8 cellular contexts compared by ENCODE assay signal in genomic region chr3:185418561-185418977, GRCh38. TPM values are rescaled to one million over a fixed set of nuclear protein-coding genes. Genes with fewer than 3 reads are reported as not detected.
DNase-seq lines count a peak whose midpoint lies in the region; ATAC-seq, FAIRE-seq and TF ChIP-seq lines count a peak whose summit lies in the region.
"Not testable (repeated sequence)": the region's sequence is repeated elsewhere in the genome, so short reads cannot be mapped to it uniquely, and the experiment has no call there.

No MANE protein-coding gene starts in this region.

- intact Hi-C loops in Calu3 (cut with micrococcal nuclease; ENCODE audit: unreplicated experiment); OCI-LY7 (cut with micrococcal nuclease; ENCODE audit: unreplicated experiment); esophagus muscularis mucosa (cut with DNase I); right lobe of liver (cut with DNase I): not testable (repeated sequence)

- peaks cover 64% of the 10 kb centered on the region for H3K4me1 Mint-ChIP-seq in Calu3 (ENCODE audit: low read depth, unreplicated experiment)

- not testable (repeated sequence) for H4K20me1 ChIP-seq in OCI-LY7 (ENCODE audit: insufficient read depth, low read length)

- not testable (repeated sequence) for TF ChIP-seq POLR2A in GM12891 (IDR thresholded peaks at IDR 0.05; ENCODE audit: low read depth, low read length); esophagus muscularis mucosa (IDR thresholded peaks at IDR 0.05; ENCODE audit: low read depth)
- peak; percentile 68 for TF ChIP-seq POLR2A in right lobe of liver (IDR thresholded peaks at IDR 0.05)

- peak; percentile 66 to 79 for ATAC-seq in activated CD4-positive, CD25-positive, alpha-beta regulatory T cell treated with anti-CD3 and anti-CD28 coated beads, Interleukin-2, amount 50 U/mL, for 24 hours
- peak; percentile 61 to 89 (median 85) for ATAC-seq in right lobe of liver

- H4K12ac ChIP-seq in trophoblast cell (ENCODE audit: low read depth, low read length): not testable (repeated sequence)

- not testable (repeated sequence) for H3K27ac ChIP-seq in OCI-LY7 (ENCODE audit: low read depth, low read length, poor library complexity, severe bottlenecking); esophagus muscularis mucosa (replicated peaks in 1 of 4); trophoblast cell (ENCODE audit: low read depth, low read length)
- peak overlapping the region; percentile 49 to 74 (median 53) for H3K27ac ChIP-seq in right lobe of liver

- H3K23ac ChIP-seq in trophoblast cell (ENCODE audit: low read length): not testable (repeated sequence)

- BruUV-seq in Calu3 (replicated peaks; lab: Mats Ljungman, UMichigan); OCI-LY7 (replicated peaks; lab: Mats Ljungman, UMichigan): not testable (repeated sequence)

- not testable (repeated sequence) for H3K9me3 ChIP-seq in OCI-LY7 (ENCODE audit: low read length); esophagus muscularis mucosa; right lobe of liver; trophoblast cell (ENCODE audit: insufficient read depth, low read depth, low read length)

- TF ChIP-seq CTCF in Calu3 (IDR thresholded peaks at IDR 0.05; ENCODE audit: unreplicated experiment); GM20000 (IDR thresholded peaks at IDR 0.05; ENCODE audit: extremely low read depth, missing control alignments); OCI-LY7 (conservative IDR thresholded peaks at IDR 0.05; ENCODE audit: low read length); esophagus muscularis mucosa (IDR thresholded peaks at IDR 0.05); right lobe of liver (IDR thresholded peaks at IDR 0.05): not testable (repeated sequence)

- WGBS in esophagus muscularis mucosa: 89% methylated on average over 10 of the region's 11 CpGs
- WGBS in right lobe of liver (ENCODE audit: insufficient coverage, low coverage, low lambda C conversion rate, missing lambda C conversion rate): 24% methylated on average over 6 of the region's 11 CpGs
- no CpG with 5 or more reads among the region's 11 CpGs for WGBS in trophoblast cell (ENCODE audit: extremely low coverage, insufficient coverage, insufficient read length)

- not testable (repeated sequence) for H3K9me2 ChIP-seq in OCI-LY7 (ENCODE audit: insufficient read depth, low read length)

- H3K4me2 ChIP-seq in OCI-LY7 (ENCODE audit: low read length): peak overlapping the region; percentile 29; the same call in 1 of the 2 replicates
- not testable (repeated sequence) for H3K4me2 ChIP-seq in trophoblast cell (ENCODE audit: low read length)

- not testable (repeated sequence) for H3K18ac ChIP-seq in trophoblast cell (ENCODE audit: low read length)

- not testable (repeated sequence) for H3K79me2 ChIP-seq in OCI-LY7 (ENCODE audit: insufficient read depth, low read depth, low read length); trophoblast cell (ENCODE audit: control insufficient read depth, insufficient read depth, low read length, poor library complexity)

- TF ChIP-seq EP300 in esophagus muscularis mucosa (IDR thresholded peaks at IDR 0.05): not testable (repeated sequence)

- not testable (repeated sequence) for H2BK120ac ChIP-seq in trophoblast cell (ENCODE audit: insufficient read depth, low read length, poor library complexity)

- DNase-seq in Calu3 (peak; percentile 66), GM20000 (ENCODE audit: low spot score) (peak; percentile 10), OCI-LY7 (ENCODE audit: low spot score) (peak; percentile 11), esophagus muscularis mucosa (ENCODE audit: extremely low spot score) (peak; percentile 26), right lobe of liver (peak; percentile 41 to 70 (median 65)), trophoblast cell (peak; percentile 81 to 87)
- not testable (repeated sequence) for DNase-seq in GM12891 (ENCODE audit: insufficient read length, low spot score)

- not testable (repeated sequence) for H3K4me3 ChIP-seq in OCI-LY7 (ENCODE audit: low read depth, low read length, poor library complexity, severe bottlenecking); esophagus muscularis mucosa; trophoblast cell (ENCODE audit: low read depth, low read length)
- peak overlapping the region in 2 of 3 donors; percentile 29 to 33 for H3K4me3 ChIP-seq in right lobe of liver

- peak overlapping the region; percentile 56 for H3K27ac Mint-ChIP-seq in Calu3 (ENCODE audit: unreplicated experiment)

- CTCF ChIA-PET in Calu3 (lab: Charles Lee): interaction anchor here (0.6 kb wide), 1 partner anchor 70 kb away, joined by 3 read pairs; no protein-coding TSS in a partner anchor
- CTCF ChIA-PET in OCI-LY7 (lab: Charles Lee; ENCODE audit: unreplicated experiment): not testable (repeated sequence)

- H4K8ac ChIP-seq in trophoblast cell (ENCODE audit: low read depth, low read length): not testable (repeated sequence)

- peak overlapping the region; percentile 59 for H3K4me3 Mint-ChIP-seq in Calu3 (ENCODE audit: low read depth, unreplicated experiment)

- H3K14ac ChIP-seq in trophoblast cell (ENCODE audit: low read length): not testable (repeated sequence)

- H2BK5ac ChIP-seq in trophoblast cell (ENCODE audit: low read depth, low read length, poor library complexity): not testable (repeated sequence)

- not testable (repeated sequence) for H2AFZ ChIP-seq in OCI-LY7 (ENCODE audit: low read length); trophoblast cell (ENCODE audit: insufficient read depth, low read length, poor library complexity)

- H3K27me3 Mint-ChIP-seq in Calu3 (ENCODE audit: unreplicated experiment): not testable (repeated sequence)

- peaks cover 36% of the 10 kb centered on the region for H3K4me1 ChIP-seq in OCI-LY7 (ENCODE audit: insufficient read depth, low read length, poor library complexity, severe bottlenecking)
- not testable (repeated sequence) for H3K4me1 ChIP-seq in esophagus muscularis mucosa; trophoblast cell (ENCODE audit: control insufficient read depth in 1 of 2, insufficient read depth in 2 of 2, low read length in 2 of 2)
- H3K4me1 ChIP-seq in right lobe of liver: peaks cover 0 to 23% (median 4%) of the 10 kb centered on the region in 4 donors

- H3K36me3 ChIP-seq in OCI-LY7 (ENCODE audit: insufficient read depth, low read length); esophagus muscularis mucosa; right lobe of liver; trophoblast cell (ENCODE audit: control insufficient read depth in 1 of 2, insufficient read depth in 2 of 2, low read length in 2 of 2): not testable (repeated sequence)

- not testable (repeated sequence) for H2AK5ac ChIP-seq in trophoblast cell (ENCODE audit: low read length)

- FAIRE-seq in GM12891 (lab: Jason Lieb, UNC): peak; percentile 54

- H3K4ac ChIP-seq in trophoblast cell (ENCODE audit: low read depth, low read length): not testable (repeated sequence)

- POLR2A ChIA-PET in OCI-LY7 (lab: Charles Lee): not testable (repeated sequence)

- H2BK12ac ChIP-seq in trophoblast cell (ENCODE audit: low read length): not testable (repeated sequence)

- H3K9ac ChIP-seq in trophoblast cell (ENCODE audit: low read length): not testable (repeated sequence)

- not testable (repeated sequence) for H4K91ac ChIP-seq in trophoblast cell (ENCODE audit: low read depth, low read length)

- H3K79me1 ChIP-seq in trophoblast cell (ENCODE audit: low read length): not testable (repeated sequence)

- H3K36me3 Mint-ChIP-seq in Calu3 (ENCODE audit: insufficient read depth, unreplicated experiment): peaks cover 13% of the 10 kb centered on the region

- not testable (repeated sequence) for H3K27me3 ChIP-seq in esophagus muscularis mucosa; right lobe of liver; trophoblast cell (ENCODE audit: insufficient read depth, low read length)

- H3K9me3 Mint-ChIP-seq in Calu3 (ENCODE audit: low read depth, unreplicated experiment): not testable (repeated sequence)

TF ChIP-seq in GM12891, 5 proteins besides CTCF, POLR2A, EP300 and RAD21:
- peak; percentile 76 for TF ChIP-seq SPI1 (IDR thresholded peaks at IDR 0.05; ENCODE audit: low read depth, low read length)

RNA-seq across cellular contexts. Expression of gene MAP3K13, which starts 55.6 kb away (rescaled TPM):
- total RNA-seq in Calu3 (2022) (102 and 114 TPM in 2 replicates), OCI-LY7 (2022) (15.0 and 16.7 TPM in 2 replicates), esophagus muscularis mucosa (10 to 100 TPM; 12.8 to 44.9 (median 19.6) TPM), right lobe of liver (10 to 100 TPM; 14.1 to 30.9 (median 24.1) TPM)
- 11.1 TPM for polyA plus RNA-seq in GM12891 (2012; ENCODE audit: low read depth, missing spikeins)
- 7.6 and 10.5 TPM in 2 replicates for total RNA-seq in OCI-LY7 (2014; rRNA removed; shearing (Covaris generic))
- polyA plus RNA-seq in trophoblast cell (2013): 42.8 and 44.6 TPM in 2 replicates
